ENCODE assay signal across 7 cellular contexts in genomic region chr12:7108042-7108927, GRCh38. TPM values are rescaled to one million over a fixed set of nuclear protein-coding genes. Genes with fewer than 3 reads are reported as not detected.
DNase-seq lines count a peak whose midpoint lies in the region; ATAC-seq and TF ChIP-seq lines count a peak whose summit lies in the region.

No MANE protein-coding gene starts in this region.

- no peak for TF ChIP-seq CTCF in lower lobe of right lung (IDR thresholded peaks at IDR 0.05)

- DNase-seq in NCI-H146 (lab: John Stamatoyannopoulos, UW) (peak; percentile 96), dedifferentiated amniotic fluid mesenchymal stem cell (ENCODE audit: extremely low spot score) (peak; percentile 63), lower lobe of right lung (peak; percentile 93)
- peak; percentile 53 to 70 for DNase-seq in activated CD4-positive, alpha-beta T cell treated with anti-CD3 and anti-CD28 coated beads for 24 hours (ENCODE audit: low read depth in 2 of 2)
- DNase-seq in stimulated activated CD8-positive, alpha-beta memory T cell treated with anti-CD3 and anti-CD28 coated beads, Interleukin-12 subunit alpha, Interleukin-12 subunit beta, amount 100 ng/mL, for 4 hours (ENCODE audit: low read depth), result peak; percentile 51

- H3K4me3 ChIP-seq in lower lobe of right lung, result peak overlapping the region; percentile 73

- H3K27ac ChIP-seq in lower lobe of right lung, result peak overlapping the region; percentile 96

- no peaks in the 10 kb centered on the region for H3K9me3 ChIP-seq in lower lobe of right lung

- ATAC-seq in GM18505 (IDR thresholded peaks at IDR 0.05; ENCODE audit: unreplicated experiment), result peak; percentile 85
- peak; percentile 84 for ATAC-seq in HG02623 (IDR thresholded peaks at IDR 0.05; ENCODE audit: unreplicated experiment)
- peak; percentile 93 to 95 for ATAC-seq in lower lobe of right lung

- H3K36me3 ChIP-seq in lower lobe of right lung, result peaks cover 16% of the 10 kb centered on the region

- intact Hi-C loops in lower lobe of right lung (cut with DNase I), result no loop called here

- peaks cover 39% of the 10 kb centered on the region for H3K4me1 ChIP-seq in lower lobe of right lung

- H3K27me3 ChIP-seq in lower lobe of right lung (ENCODE audit: low read depth), result no peaks in the 10 kb centered on the region

- peak; percentile 96 for TF ChIP-seq POLR2A in GM18505 (IDR thresholded peaks at IDR 0.05; ENCODE audit: borderline replicate concordance, extremely low read depth, insufficient read depth, insufficient read length)

RNA-seq across cellular contexts. Expression of gene C1RL, which starts 0.7 kb away (rescaled TPM):
- 80.5 TPM for total RNA-seq in lower lobe of right lung

RNA-seq across cellular contexts. Expression of gene C1R, which starts 16.0 kb away (rescaled TPM):
- 373 TPM for total RNA-seq in lower lobe of right lung

RNA-seq across cellular contexts. Expression of gene RBP5, which starts 20.4 kb away (rescaled TPM):
- 1.1 TPM for total RNA-seq in lower lobe of right lung

RNA-seq across cellular contexts. Expression of gene CLSTN3, which starts 21.9 kb away (rescaled TPM):
- total RNA-seq in lower lobe of right lung, result 36.8 TPM

RNA-seq across cellular contexts. Expression of gene C1S, which starts 47.8 kb away (rescaled TPM):
- total RNA-seq in lower lobe of right lung, result 280 TPM

Comparison
In these comparisons a context has a peak if more than half of its experiments do, and no peak if none do; other contexts are left out.
1. Peak in every context shown above with its lines: DNase-seq, ATAC-seq, H3K4me3 ChIP-seq and H3K27ac ChIP-seq.